Comparison of ENCODE assay signal across 21 cellular contexts in genomic region chr1:165423181-165423580, GRCh38. TPM values are rescaled to one million over a fixed set of nuclear protein-coding genes. Genes with fewer than 3 reads are reported as not detected.
DNase-seq lines count a peak whose midpoint lies in the region; FAIRE-seq and TF ChIP-seq lines count a peak whose summit lies in the region.
"Had no signal": no experiment of that assay in that cellular context is flagged by ENCODE, and none has a peak within 500 bp of the region (broad histone marks: within the 10 kb centered on the region; RNA-seq: fewer than 3 reads in every experiment).

No MANE protein-coding gene starts in this region.

- intact Hi-C loops in left ventricle myocardium inferior (cut with micrococcal nuclease), result no loop called here
- intact Hi-C loops in testis (cut with DNase I; ENCODE audit: low total_unique reads), result no loop called here

- H3K27ac ChIP-seq in left ventricle myocardium inferior (replicated peaks), result peak overlapping the region; percentile 82
- no peak overlapping the region for H3K27ac ChIP-seq in right atrium auricular region
- no peak overlapping the region for H3K27ac ChIP-seq in testis
- H3K27ac ChIP-seq: 22Rv1, A549, C4-2B had no signal

- H3K36me3 ChIP-seq in left ventricle myocardium inferior (no peaks in the 10 kb centered on the region), right atrium auricular region (no peaks in the 10 kb centered on the region), adipocyte (ENCODE audit: control insufficient read depth, insufficient read depth, low read length, severe bottlenecking) (no peaks in the 10 kb centered on the region), testis (ENCODE audit: low read depth, missing control alignments) (no peaks in the 10 kb centered on the region)

- WGBS in testis, 2 donors, result 50 to 66% methylated on average over 2 to 5 of the region's 5 CpGs

- H3K4me3 ChIP-seq in left ventricle myocardium inferior (no peak overlapping the region), right atrium auricular region (no peak overlapping the region), adipocyte (ENCODE audit: low read length) (peak overlapping the region; percentile 81), testis (no peak overlapping the region)
- H3K4me3 ChIP-seq: A549, GM23338 had no signal

- H3K4me1 ChIP-seq in left ventricle myocardium inferior, result peaks cover 58% of the 10 kb centered on the region
- peaks cover 0 to 28% of the 10 kb centered on the region in 2 donors for H3K4me1 ChIP-seq in right atrium auricular region
- H3K4me1 ChIP-seq in adipocyte (ENCODE audit: control insufficient read depth, insufficient read depth, low read length), result peaks cover 29% of the 10 kb centered on the region
- peaks cover 13% of the 10 kb centered on the region for H3K4me1 ChIP-seq in testis
- H3K4me1 ChIP-seq: A549, Caco-2 had no signal

- H3K27me3 ChIP-seq in left ventricle myocardium inferior (ENCODE audit: low read depth) (no peaks in the 10 kb centered on the region), right atrium auricular region (no peaks in the 10 kb centered on the region), adipocyte (replicated peaks; ENCODE audit: control insufficient read depth, insufficient read depth, low read length) (no peaks in the 10 kb centered on the region), testis (no peaks in the 10 kb centered on the region)

- no peak overlapping the region for H3K9ac ChIP-seq in adipocyte (ENCODE audit: low read length)

- no peak for FAIRE-seq in frontal cortex (lab: Jason Lieb, UNC)
- FAIRE-seq: A549, GM18507, H54 had no signal

- H3K9me3 ChIP-seq in left ventricle myocardium inferior (replicated peaks) (no peaks in the 10 kb centered on the region), right atrium auricular region (no peaks in the 10 kb centered on the region), adipocyte (ENCODE audit: control insufficient read depth, low read length) (no peaks in the 10 kb centered on the region), testis (no peaks in the 10 kb centered on the region)
- H3K9me3 ChIP-seq: A549, Caco-2 had no signal

- DNase-seq in left ventricle myocardium inferior, result no peak
- DNase-seq in right atrium auricular region (ENCODE audit: low spot score), result no peak
- no peak for DNase-seq in adipocyte (ENCODE audit: low read depth)
- DNase-seq in testis, result peak; percentile 36
- no peak for DNase-seq in frontal cortex (ENCODE audit: low spot score in 2 of 2)
- no peak for DNase-seq in dermis blood vessel endothelial cell
- DNase-seq in NCI-H69 (lab: John Stamatoyannopoulos, UW), result no peak
- DNase-seq: AML-193; Caco-2; CD4-positive, alpha-beta T cell; DMS79; GDM1; HCEC 1CT had no signal

- no peak for TF ChIP-seq POLR2A in testis (IDR thresholded peaks at IDR 0.05)

- no peak for TF ChIP-seq CTCF in left ventricle myocardium inferior (IDR thresholded peaks at IDR 0.05; ENCODE audit: borderline replicate concordance)
- no peak for TF ChIP-seq CTCF in right atrium auricular region (IDR thresholded peaks at IDR 0.05)
- no peak for TF ChIP-seq CTCF in testis (IDR thresholded peaks at IDR 0.05)

RNA-seq across cellular contexts. Expression of gene RXRG, which starts 21.7 kb away (rescaled TPM):
- 9.3 TPM for total RNA-seq in left ventricle myocardium inferior
- 1 to 10 TPM; 1.2 to 3.3 TPM for total RNA-seq in right atrium auricular region
- total RNA-seq in testis, result 1 to 10 TPM in 1 of 2 donors, under 1 TPM in 1; 0.24 to 1.1 TPM
- 4.0 TPM for polyA plus RNA-seq in testis (ENCODE audit: insufficient read depth, low read depth, low replicate concordance)
- 42.0 TPM for total RNA-seq in frontal cortex
- not detected in 2 replicates for total RNA-seq in dermis blood vessel endothelial cell
- total RNA-seq: Caco-2; CD4-positive, alpha-beta T cell; GM23338; HT-29 had no signal
- polyA plus RNA-seq: A549, BJ, GM23338 had no signal
